ENCODE assay signal across 21 cellular contexts in the genomic region with DNA sequence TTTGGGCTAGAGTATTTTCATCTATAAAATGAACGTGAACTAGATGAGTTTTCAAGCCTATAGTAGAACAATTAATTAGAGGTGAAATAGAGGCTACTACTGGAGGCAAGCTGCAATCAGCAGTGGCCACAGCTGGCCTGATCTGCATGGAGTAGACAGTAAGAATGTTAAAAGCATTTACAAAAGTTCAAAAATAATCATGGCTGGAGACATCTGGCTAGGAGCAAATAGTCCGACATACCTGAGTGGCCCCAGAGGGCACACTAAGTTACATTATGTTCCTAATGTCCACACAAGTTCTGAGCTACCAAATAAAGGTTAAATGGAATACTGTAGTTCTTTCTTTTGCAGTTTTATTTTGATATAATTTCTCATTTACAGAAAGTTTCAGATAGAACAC.
"Had no signal": no experiment of that assay in that cellular context is flagged by ENCODE, and none has a peak within 500 bp of the region (broad histone marks: within the 10 kb centered on the region; RNA-seq: fewer than 3 reads in every experiment).

No MANE protein-coding gene starts in this region.

- H3K36me3 ChIP-seq: colonic mucosa, esophagus squamous epithelium, left lung, spleen, vagina had no signal

- ATAC-seq: activated CD8-positive, alpha-beta T cell treated with anti-CD3 and anti-CD28 coated beads for 36 hours; activated naive CD4-positive, alpha-beta T cell treated with anti-CD3 and anti-CD28 coated beads, Interleukin-2, amount 50 U/mL, for 72 hours; left lung; mucosa of descending colon; naive thymus-derived CD4-positive, alpha-beta T cell; WTC11 had no signal

- H3K27ac ChIP-seq: colonic mucosa, esophagus squamous epithelium, left lung, spleen, vagina had no signal

- H3K27me3 ChIP-seq: colonic mucosa, esophagus squamous epithelium, left lung, spleen, vagina had no signal

- DNase-seq: activated CD4-positive, alpha-beta T cell treated with anti-CD3 and anti-CD28 coated beads for 48 hours; activated CD8-positive, alpha-beta T cell treated with anti-CD3 and anti-CD28 coated beads for 36 hours; activated gamma-delta T cell; activated T-cell treated with anti-CD3 and anti-CD28 coated beads, Interleukin-2, amount 50 U/mL, for 48 hours; amniotic stem cell; caudate nucleus; colonic mucosa; esophagus squamous epithelium; glutamatergic neuron; hypothalamus; kidney; left lung; mucosa of descending colon; naive thymus-derived CD4-positive, alpha-beta T cell; posterior cingulate gyrus; spleen; stimulated activated CD4-positive, alpha-beta T cell treated with anti-CD3 and anti-CD28 coated beads, Interleukin-1b, Interleukin-23, amount 100 ng/mL, for 48 hours; T-helper 2 cell had no signal

- H3K9me3 ChIP-seq: colonic mucosa, esophagus squamous epithelium, left lung, mucosa of descending colon, spleen, vagina had no signal

- H3K4me3 ChIP-seq: colonic mucosa, esophagus squamous epithelium, left lung, mucosa of descending colon, spleen, vagina had no signal

- H3K4me1 ChIP-seq: colonic mucosa had no signal
